In the genomic region with DNA sequence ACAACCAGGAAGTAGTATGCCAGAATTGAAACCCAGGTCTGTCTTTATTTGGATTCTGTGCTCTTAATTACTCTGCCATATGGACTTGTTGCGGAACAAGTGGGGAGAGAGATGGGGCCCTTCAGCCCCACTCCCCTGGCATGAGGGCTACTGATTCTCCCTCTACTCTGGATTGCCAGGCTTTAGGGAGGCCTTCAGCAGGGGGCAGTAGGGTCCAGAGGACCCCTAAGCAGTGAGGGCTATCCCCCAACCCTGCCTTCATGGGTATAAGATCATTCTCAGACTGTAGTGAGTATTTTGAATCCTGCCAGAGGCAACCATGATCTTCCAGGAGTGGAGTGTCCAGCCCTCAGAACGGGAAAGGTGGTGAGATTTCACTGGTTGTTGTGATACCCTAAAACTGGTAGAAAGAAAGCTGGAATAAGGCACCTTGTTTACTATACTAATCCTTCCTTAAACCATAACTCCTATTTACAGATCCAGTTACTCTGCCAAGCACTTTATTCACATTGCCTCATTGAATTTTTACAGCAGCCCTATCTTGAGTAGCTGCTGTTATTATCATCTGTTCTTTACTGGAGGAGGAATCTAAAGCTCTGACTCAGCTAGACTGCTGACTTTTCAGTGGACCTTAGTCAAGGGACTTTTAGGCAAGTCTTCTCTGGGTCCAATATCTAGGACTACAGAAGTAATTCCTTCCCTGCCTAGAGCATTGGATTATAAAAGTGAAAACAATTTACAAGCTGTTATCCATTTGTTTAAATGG, we compare ENCODE assay signal across 16 cellular contexts. TPM values are rescaled to one million over a fixed set of nuclear protein-coding genes. Genes with fewer than 3 reads are reported as not detected.
DNase-seq lines count a peak whose midpoint lies in the region; ATAC-seq and TF ChIP-seq lines count a peak whose summit lies in the region.
"Had no signal": no experiment of that assay in that cellular context is flagged by ENCODE, and none has a peak within 500 bp of the region (broad histone marks: within the 10 kb centered on the region; RNA-seq: fewer than 3 reads in every experiment).

No MANE protein-coding gene starts in this region.

- H3K4me3 ChIP-seq in psoas muscle = no peak overlapping the region
- H3K4me3 ChIP-seq: lower lobe of right lung had no signal

- intact Hi-C loops in Right ventricle myocardium superior (cut with DNase I) (no loop called here), psoas muscle (cut with DNase I) (no loop called here)

- H3K36me3 ChIP-seq in psoas muscle (ENCODE audit: insufficient read depth in 1 of 2, low read depth in 1 of 2) = no peaks in the 10 kb centered on the region
- H3K36me3 ChIP-seq: lower lobe of right lung had no signal

- H3K27me3 ChIP-seq in psoas muscle (ENCODE audit: insufficient read depth in 3 of 3, low read length in 2 of 3) = no peaks in the 10 kb centered on the region

- no peaks in the 10 kb centered on the region for H3K9me3 ChIP-seq in psoas muscle
- H3K9me3 ChIP-seq: lower lobe of right lung had no signal

- TF ChIP-seq CTCF in VCaP (conservative IDR thresholded peaks at IDR 0.05) = no peak
- TF ChIP-seq CTCF in psoas muscle (IDR thresholded peaks at IDR 0.05) = no peak

- WGBS in psoas muscle, 3 donors = 52 to 63% (median 58%) methylated on average over 2 of the region's 2 CpGs

- peak overlapping the region; percentile 15 for H3K27ac ChIP-seq in VCaP
- peak overlapping the region; percentile 54 for H3K27ac ChIP-seq in psoas muscle
- H3K27ac ChIP-seq: lower lobe of right lung had no signal

- peaks cover 22% of the 10 kb centered on the region for H3K4me1 ChIP-seq in psoas muscle
- H3K4me1 ChIP-seq: lower lobe of right lung had no signal

- peak; percentile 82 for ATAC-seq in Right ventricle myocardium superior (ENCODE audit: poor library complexity)
- peak; percentile 51 to 79 (median 74) for ATAC-seq in psoas muscle
- ATAC-seq in GM19035 (IDR thresholded peaks at IDR 0.05; ENCODE audit: unreplicated experiment) = no peak
- ATAC-seq: lower lobe of right lung had no signal

- DNase-seq in ELR (ENCODE audit: low read depth) (peak; percentile 12), Right ventricle myocardium superior (no peak), psoas muscle (no peak), activated T-cell treated with anti-CD3 and anti-CD28 coated beads for 4 hours (no peak), T-helper 2 cell (no peak)
- DNase-seq in activated CD4-positive, alpha-beta T cell treated with anti-CD3 and anti-CD28 coated beads for 48 hours = no peak
- DNase-seq: activated CD4-positive, alpha-beta T cell treated with anti-CD3 and anti-CD28 coated beads, Interleukin-2, amount 50 U/mL, for 1 hour; activated naive CD4-positive, alpha-beta T cell treated with anti-CD3 and anti-CD28 coated beads for 36 hours; dermis blood vessel endothelial cell; glutamatergic neuron; GOT3; lower lobe of right lung; NCI-H1048; stimulated activated naive CD4-positive, alpha-beta T cell had no signal

RNA-seq across cellular contexts. Expression of a gene that starts 31.3 kb away (rescaled TPM):
- 151 TPM for total RNA-seq in Right ventricle myocardium superior
- total RNA-seq in psoas muscle = 100 to 1,000 TPM; 105 to 173 (median 162) TPM
- polyA plus RNA-seq in psoas muscle = 100 to 1,000 TPM in 1 of 3 donors, 10 to 100 TPM in 2; 34.1 to 108 (median 48.4) TPM
